8 cellular contexts compared by ENCODE assay signal in genomic region chr11:72831521-72832300, GRCh38. TPM values are rescaled to one million over a fixed set of nuclear protein-coding genes. Genes with fewer than 3 reads are reported as not detected.
DNase-seq lines count a peak whose midpoint lies in the region; ATAC-seq and TF ChIP-seq lines count a peak whose summit lies in the region.

No MANE protein-coding gene starts in this region.

- peaks cover 6% of the 10 kb centered on the region for H3K4me1 ChIP-seq in CD8-positive, alpha-beta memory T cell (ENCODE audit: insufficient read depth, low read length)

- DNase-seq in CD8-positive, alpha-beta memory T cell, result peak; percentile 28 to 60 (median 41)
- DNase-seq in NCI-H526 treated with DMSO at 0.1 percent for 48 hours (lab: John Stamatoyannopoulos, UW), result peak; percentile 59
- DNase-seq in activated CD8-positive, alpha-beta T cell treated with anti-CD3 and anti-CD28 coated beads for 36 hours, result peak; percentile 48
- peak; percentile 86 for DNase-seq in endothelial cell (ENCODE audit: low spot score)
- DNase-seq in midbrain (lab: John Stamatoyannopoulos, UW), result peak; percentile 90
- DNase-seq in substantia nigra (lab: John Stamatoyannopoulos, UW), result peak in 47 of 49 donors; percentile 30 to 91 (median 78)

- peak; percentile 50 for ATAC-seq in HG03342 (IDR thresholded peaks at IDR 0.05; ENCODE audit: unreplicated experiment)
- peak; percentile 60 for ATAC-seq in activated CD8-positive, alpha-beta T cell treated with anti-CD3 and anti-CD28 coated beads for 36 hours
- no peak for ATAC-seq in HG02840 (IDR thresholded peaks at IDR 0.05; ENCODE audit: low FRiP score, unreplicated experiment)

- peaks cover 0 to 1% of the 10 kb centered on the region in 2 donors for H3K27me3 Mint-ChIP-seq in CD8-positive, alpha-beta memory T cell
- H3K27me3 Mint-ChIP-seq in activated CD8-positive, alpha-beta T cell treated with anti-CD3 and anti-CD28 coated beads for 36 hours, result no peaks in the 10 kb centered on the region
- H3K27me3 Mint-ChIP-seq in endothelial cell (ENCODE audit: unreplicated experiment), result peaks cover 23% of the 10 kb centered on the region

- peaks cover 7 to 33% (median 13%) of the 10 kb centered on the region in 3 donors for H3K4me1 Mint-ChIP-seq in CD8-positive, alpha-beta memory T cell
- peaks cover 14% of the 10 kb centered on the region for H3K4me1 Mint-ChIP-seq in activated CD8-positive, alpha-beta T cell treated with anti-CD3 and anti-CD28 coated beads for 36 hours (ENCODE audit: low read depth)
- H3K4me1 Mint-ChIP-seq in endothelial cell (ENCODE audit: unreplicated experiment), result peaks cover 5% of the 10 kb centered on the region

- no peak overlapping the region for H3K4me3 ChIP-seq in CD8-positive, alpha-beta memory T cell (ENCODE audit: low read length)

- peaks cover 0 to 2% (median 0%) of the 10 kb centered on the region in 5 donors for H3K9me3 Mint-ChIP-seq in CD8-positive, alpha-beta memory T cell
- no peaks in the 10 kb centered on the region for H3K9me3 Mint-ChIP-seq in activated CD8-positive, alpha-beta T cell treated with anti-CD3 and anti-CD28 coated beads for 36 hours
- no peaks in the 10 kb centered on the region for H3K9me3 Mint-ChIP-seq in endothelial cell (ENCODE audit: unreplicated experiment)

- peaks cover 4% of the 10 kb centered on the region for H3K36me3 ChIP-seq in CD8-positive, alpha-beta memory T cell (ENCODE audit: insufficient read depth, low read length)

- H3K36me3 Mint-ChIP-seq in CD8-positive, alpha-beta memory T cell, result peaks cover 0 to 39% (median 3%) of the 10 kb centered on the region in 3 donors
- peaks cover 9% of the 10 kb centered on the region for H3K36me3 Mint-ChIP-seq in activated CD8-positive, alpha-beta T cell treated with anti-CD3 and anti-CD28 coated beads for 36 hours (ENCODE audit: low read depth)
- peaks cover 21% of the 10 kb centered on the region for H3K36me3 Mint-ChIP-seq in endothelial cell (ENCODE audit: low read depth, unreplicated experiment)

- no peak overlapping the region for H3K4me3 Mint-ChIP-seq in CD8-positive, alpha-beta memory T cell
- H3K4me3 Mint-ChIP-seq in activated CD8-positive, alpha-beta T cell treated with anti-CD3 and anti-CD28 coated beads for 36 hours, result no peak overlapping the region
- no peak overlapping the region for H3K4me3 Mint-ChIP-seq in endothelial cell (ENCODE audit: unreplicated experiment)

- no peaks in the 10 kb centered on the region for H3K27me3 ChIP-seq in CD8-positive, alpha-beta memory T cell (ENCODE audit: insufficient read depth, low read length, poor library complexity, severe bottlenecking)

- H3K27ac Mint-ChIP-seq in CD8-positive, alpha-beta memory T cell, result peak overlapping the region; percentile 59 to 95 (median 76)
- H3K27ac Mint-ChIP-seq in activated CD8-positive, alpha-beta T cell treated with anti-CD3 and anti-CD28 coated beads for 36 hours, result peak overlapping the region; percentile 33
- peak overlapping the region; percentile 42 for H3K27ac Mint-ChIP-seq in endothelial cell (ENCODE audit: unreplicated experiment)

- CTCF ChIA-PET in CD8-positive, alpha-beta memory T cell (lab: Charles Lee), result interaction anchor here (0.6 to 7.6 kb wide), 16 partner anchors 9 to 352 kb away, joined by 3 to 51 read pairs (median 3); partner anchors contain the start of gene ATG16L2
- CTCF ChIA-PET in activated CD8-positive, alpha-beta T cell treated with anti-CD3 and anti-CD28 coated beads for 36 hours (lab: Charles Lee), result interaction anchor here (0.6 to 3.4 kb wide), 18 partner anchors 9 to 349 kb away, joined by 3 to 43 read pairs (median 4); partner anchors contain the start of gene FCHSD2

- H3K9me3 ChIP-seq in CD8-positive, alpha-beta memory T cell (ENCODE audit: low read length), result no peaks in the 10 kb centered on the region

- H3K27ac ChIP-seq in CD8-positive, alpha-beta memory T cell (ENCODE audit: low read depth, low read length), result no peak overlapping the region
- peak overlapping the region; percentile 14 for H3K27ac ChIP-seq in substantia nigra (ENCODE audit: low read depth, low read length, poor library complexity, severe bottlenecking)

- TF ChIP-seq CTCF in activated CD8-positive, alpha-beta T cell treated with anti-CD3 and anti-CD28 coated beads for 36 hours (IDR thresholded peaks at IDR 0.05), result peak; percentile 55
- peak; percentile 85 for TF ChIP-seq CTCF in endothelial cell (IDR thresholded peaks at IDR 0.05; ENCODE audit: unreplicated experiment)

- POLR2A ChIA-PET in CD8-positive, alpha-beta memory T cell (lab: Charles Lee), result interaction anchor here (0.7 kb wide), 1 partner anchor 326 kb away, joined by 3 read pairs; no protein-coding TSS in a partner anchor
- POLR2A ChIA-PET in activated CD8-positive, alpha-beta T cell treated with anti-CD3 and anti-CD28 coated beads for 36 hours (lab: Charles Lee), result interaction anchor here (0.8 to 2.9 kb wide), 5 partner anchors 9 to 106 kb away, joined by 3 to 9 read pairs (median 5); no protein-coding TSS in a partner anchor

- intact Hi-C loops in activated CD8-positive, alpha-beta T cell treated with anti-CD3 and anti-CD28 coated beads for 36 hours (cut with micrococcal nuclease), result loop anchor here (10.0 kb wide), 1 partner anchor 353 kb away; no protein-coding TSS in a partner anchor

RNA-seq across cellular contexts. Expression of gene ATG16L2, which starts 17.5 kb away (rescaled TPM):
- total RNA-seq in CD8-positive, alpha-beta memory T cell, result 10 to 100 TPM; 50.3 to 53.2 TPM
- polyA plus RNA-seq in CD8-positive, alpha-beta memory T cell, result 18.8 TPM
- 10 to 100 TPM; 70.8 to 71.4 TPM for total RNA-seq in activated CD8-positive, alpha-beta T cell treated with anti-CD3 and anti-CD28 coated beads for 36 hours
- 51.0 TPM for total RNA-seq in endothelial cell (ENCODE audit: unreplicated experiment)

RNA-seq across cellular contexts. Expression of gene STARD10, which starts 37.9 kb away (rescaled TPM):
- total RNA-seq in CD8-positive, alpha-beta memory T cell, result 10 to 100 TPM; 13.8 to 15.9 TPM
- 21.8 TPM for polyA plus RNA-seq in CD8-positive, alpha-beta memory T cell
- 1 to 10 TPM; 8.1 to 8.6 TPM for total RNA-seq in activated CD8-positive, alpha-beta T cell treated with anti-CD3 and anti-CD28 coated beads for 36 hours
- total RNA-seq in endothelial cell (ENCODE audit: unreplicated experiment), result 13.4 TPM
